9 cellular contexts compared by ENCODE assay signal in the genomic region with DNA sequence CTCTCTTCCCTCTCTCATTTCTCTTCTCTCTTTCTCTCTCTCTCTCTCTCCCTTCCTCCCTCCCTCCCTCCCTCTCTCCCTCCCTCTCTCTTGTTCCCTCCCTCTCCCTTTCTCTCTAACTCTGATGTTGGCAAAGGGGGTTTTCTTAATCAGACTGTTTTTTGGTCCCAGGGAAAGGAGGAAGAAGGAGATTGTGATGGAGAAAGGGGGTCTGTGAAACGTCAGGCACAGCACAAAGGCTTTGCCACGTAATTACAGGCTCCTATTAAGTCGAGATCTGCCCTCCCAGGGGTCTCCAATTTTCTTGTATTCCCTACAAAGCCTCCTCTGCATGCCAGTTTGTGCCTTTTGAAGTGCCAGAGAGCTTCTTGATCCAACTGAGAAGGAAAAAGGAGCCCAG. TPM values are rescaled to one million over a fixed set of nuclear protein-coding genes. Genes with fewer than 3 reads are reported as not detected.
DNase-seq lines count a peak whose midpoint lies in the region; ATAC-seq and TF ChIP-seq lines count a peak whose summit lies in the region.
"Had no signal": no experiment of that assay in that cellular context is flagged by ENCODE, and none has a peak within 500 bp of the region (broad histone marks: within the 10 kb centered on the region; RNA-seq: fewer than 3 reads in every experiment).

No MANE protein-coding gene starts in this region.

- in situ Hi-C loops in GM23248 (cut with MboI) = loop anchor here (5.0 to 10.0 kb wide), 3 partner anchors 76 to 648 kb away; a partner anchor contains a TSS
- in situ Hi-C loops in gastrocnemius medialis (cut with MboI; ENCODE audit: low sequenced_read_pairs in 4 of 4) = loop anchor here in 3 of 4 donors (10.0 to 25.0 kb wide), 5 partner anchors 92 to 726 kb away; no protein-coding TSS in a partner anchor

- H4K20me1 ChIP-seq in GM23248 (ENCODE audit: insufficient read depth) = no peaks in the 10 kb centered on the region

- peaks cover 7% of the 10 kb centered on the region; the same call in 1 of the 2 replicates for H3K4me1 ChIP-seq in GM23248 (ENCODE audit: insufficient read depth)
- H3K4me1 ChIP-seq in ascending aorta = peaks cover 0 to 3% of the 10 kb centered on the region in 2 donors
- H3K4me1 ChIP-seq in right cardiac atrium (ENCODE audit: control insufficient read depth, insufficient read depth, low read length) = peaks cover 2% of the 10 kb centered on the region
- H3K4me1 ChIP-seq in gastrocnemius medialis = peaks cover 14 to 29% of the 10 kb centered on the region in 2 donors
- H3K4me1 ChIP-seq in SJCRH30 = no peaks in the 10 kb centered on the region

- ATAC-seq in right cardiac atrium (peak; percentile 13 to 30), gastrocnemius medialis (peak in 1 of 2 donors; percentile 16), GM19324 (IDR thresholded peaks at IDR 0.05; ENCODE audit: low FRiP score, unreplicated experiment) (no peak)

- peak overlapping the region; percentile 67 for H2AFZ ChIP-seq in GM23248

- H3K27me3 ChIP-seq in GM23248 (replicated peaks; ENCODE audit: insufficient read depth) = no peaks in the 10 kb centered on the region
- no peaks in the 10 kb centered on the region for H3K27me3 ChIP-seq in ascending aorta
- no peaks in the 10 kb centered on the region for H3K27me3 ChIP-seq in right cardiac atrium (ENCODE audit: control insufficient read depth, insufficient read depth)
- H3K27me3 ChIP-seq in gastrocnemius medialis = no peaks in the 10 kb centered on the region
- peaks cover 6% of the 10 kb centered on the region; the same call in 1 of the 2 replicates for H3K27me3 ChIP-seq in SJCRH30

- H3K4me2 ChIP-seq in GM23248 (ENCODE audit: unreplicated experiment) = peak overlapping the region; percentile 99

- DNase-seq in GM23248 (peak; percentile 57), ascending aorta (ENCODE audit: low spot score in 2 of 2) (no peak), right cardiac atrium (no peak), gastrocnemius medialis (no peak), dermis blood vessel endothelial cell (no peak), SJCRH30 (no peak), EL (no peak)

- H3K4me3 ChIP-seq in GM23248 = peak overlapping the region; percentile 96
- H3K4me3 ChIP-seq in ascending aorta = peak overlapping the region; percentile 75 to 77
- H3K4me3 ChIP-seq in right cardiac atrium (ENCODE audit: low read length) = peak overlapping the region; percentile 76
- H3K4me3 ChIP-seq in gastrocnemius medialis = peak overlapping the region; percentile 82 to 93 (median 88)
- no peak overlapping the region for H3K4me3 ChIP-seq in SJCRH30

- H3F3A ChIP-seq in GM23248 (ENCODE audit: insufficient read depth) = peaks cover 31% of the 10 kb centered on the region

- no peaks in the 10 kb centered on the region for H3K9me2 ChIP-seq in GM23248 (ENCODE audit: insufficient read depth)

- intact Hi-C loops in ascending aorta (cut with DNase I) = loop anchor here (2.0 to 10.0 kb wide), 7 partner anchors 76 to 651 kb away; a partner anchor contains a TSS
- intact Hi-C loops in right cardiac atrium (cut with DNase I) = loop anchor here in 1 of 4 donors (10.0 kb wide), 1 partner anchor 128 kb away; a partner anchor contains a TSS
- intact Hi-C loops in gastrocnemius medialis (cut with DNase I; ENCODE audit: low total_unique reads) = no loop called here

- TF ChIP-seq CTCF in ascending aorta (IDR thresholded peaks at IDR 0.05) = no peak
- no peak for TF ChIP-seq CTCF in gastrocnemius medialis (IDR thresholded peaks at IDR 0.05 in 4 of 5, conservative IDR thresholded peaks at IDR 0.05 in 1 of 5)

- H3K27ac ChIP-seq in GM23248 = peak overlapping the region; percentile 97
- peak overlapping the region; percentile 82 to 95 for H3K27ac ChIP-seq in ascending aorta
- peak overlapping the region; percentile 85 for H3K27ac ChIP-seq in right cardiac atrium (ENCODE audit: low read length)
- H3K27ac ChIP-seq in gastrocnemius medialis = peak overlapping the region; percentile 90 to 100 (median 96)
- H3K27ac ChIP-seq in SJCRH30 = no peak overlapping the region

- H3K9me3 ChIP-seq in GM23248 (ENCODE audit: low read depth) = no peaks in the 10 kb centered on the region
- H3K9me3 ChIP-seq in ascending aorta = no peaks in the 10 kb centered on the region
- no peaks in the 10 kb centered on the region for H3K9me3 ChIP-seq in right cardiac atrium (ENCODE audit: control insufficient read depth, low read length)
- H3K9me3 ChIP-seq in gastrocnemius medialis = no peaks in the 10 kb centered on the region
- no peaks in the 10 kb centered on the region for H3K9me3 ChIP-seq in SJCRH30 (replicated peaks)

- peaks cover 59% of the 10 kb centered on the region for H3K79me2 ChIP-seq in GM23248 (ENCODE audit: insufficient read depth)

- peak overlapping the region; percentile 99 for H3K9ac ChIP-seq in GM23248

- 0 to 2% methylated on average over 3 of the region's 3 CpGs for WGBS in GM23248 (ENCODE audit: low coverage in 1 of 2, low lambda C conversion rate in 2 of 2, missing lambda C conversion rate in 2 of 2), 2 experiments
- WGBS in right cardiac atrium = 3% methylated on average over 3 of the region's 3 CpGs

- H3K36me3 ChIP-seq in GM23248 (ENCODE audit: low read depth) = no peaks in the 10 kb centered on the region
- peaks cover 0 to 10% of the 10 kb centered on the region in 2 donors for H3K36me3 ChIP-seq in ascending aorta
- no peaks in the 10 kb centered on the region for H3K36me3 ChIP-seq in gastrocnemius medialis
- H3K36me3 ChIP-seq in SJCRH30 = no peaks in the 10 kb centered on the region

- peak in 1 of 2 donors; percentile 5 for TF ChIP-seq POLR2A in gastrocnemius medialis (IDR thresholded peaks at IDR 0.05)

RNA-seq across cellular contexts. Expression of a gene that starts 0.9 kb away (rescaled TPM):
- total RNA-seq in GM23248 (2014; rRNA removed; shearing (Covaris generic)) = 179 and 191 TPM in 2 replicates
- polyA plus RNA-seq in GM23248 (2016; fragmentation: Nextera tagmentation; extraction: Ambion mirVana) (38.8 and 40.1 TPM in 2 replicates), right cardiac atrium (39.9 TPM)
- total RNA-seq in ascending aorta (123 TPM), right cardiac atrium (10 to 100 TPM; 60.3 to 72.8 (median 65.5) TPM), gastrocnemius medialis (100 to 1,000 TPM in 1 of 4 donors, 10 to 100 TPM in 3; 35.3 to 120 (median 64.3) TPM), dermis blood vessel endothelial cell (0.17 and 0.37 TPM in 2 replicates)
- total RNA-seq in SJCRH30 (2014; rRNA removed; shearing (Covaris generic)) = 0.73 and 1.1 TPM in 2 replicates
- total RNA-seq: activated CD8-positive, alpha-beta memory T cell treated with anti-CD3 and anti-CD28 coated beads for 36 hours had no signal

Comparison
In these comparisons a context has a peak if more than half of its experiments do, and no peak if none do; other contexts are left out.
1. RNA of a gene that starts 0.9 kb away (total RNA-seq): 179 to 191 TPM in GM23248, 123 TPM in ascending aorta (single experiment), 35.3 to 120 TPM in gastrocnemius medialis and 60.3 to 72.8 TPM in right cardiac atrium; 0.73 to 1.1 TPM in SJCRH30 and 0.17 to 0.37 TPM in dermis blood vessel endothelial cell; every median in the first group is over 10 times any median in the second.